34 cellular contexts compared by ENCODE assay signal in the genomic region with DNA sequence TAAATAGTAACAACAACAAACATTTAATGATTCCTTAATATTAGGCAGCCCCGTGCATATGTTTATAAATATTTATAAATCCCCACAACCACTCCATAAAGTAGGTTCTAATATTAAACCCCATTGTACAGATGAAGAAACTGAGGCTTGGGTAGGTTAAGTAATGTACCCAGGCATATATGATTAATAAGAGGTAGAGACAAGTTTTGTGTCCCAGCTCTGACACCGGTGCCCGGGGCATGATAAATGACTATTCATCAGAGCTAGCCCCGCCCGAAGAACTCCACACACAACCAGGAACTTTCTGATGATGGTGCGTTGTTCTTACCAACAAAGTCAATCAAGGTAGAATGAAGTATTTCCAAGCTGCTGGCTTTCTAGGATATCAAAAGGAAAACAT. TPM values are rescaled to one million over a fixed set of nuclear protein-coding genes. Genes with fewer than 3 reads are reported as not detected.
DNase-seq lines count a peak whose midpoint lies in the region; ATAC-seq, FAIRE-seq and TF ChIP-seq lines count a peak whose summit lies in the region.
"Had no signal": no experiment of that assay in that cellular context is flagged by ENCODE, and none has a peak within 500 bp of the region (broad histone marks: within the 10 kb centered on the region; RNA-seq: fewer than 3 reads in every experiment).

No MANE protein-coding gene starts in this region.

- H3K27ac Mint-ChIP-seq in type B pancreatic cell (peak overlapping the region; percentile 67), osteocyte (ENCODE audit: unreplicated experiment) (no peak overlapping the region)
- H3K27ac Mint-ChIP-seq: activated CD4-positive, alpha-beta memory T cell treated with anti-CD3 and anti-CD28 coated beads for 36 hours; CD4-positive, alpha-beta T cell; mesothelial cell of epicardium; natural killer cell treated with Interleukin-12 subunit alpha and Interleukin-12 subunit beta and Interleukin-15 and Interleukin-18, amount 100 ng/mL, for 72 hours had no signal

- H4K91ac ChIP-seq in IMR-90 (ENCODE audit: insufficient read depth, low read depth, low read length) = peak overlapping the region; percentile 89

- CTCF ChIA-PET in IMR-90 (lab: Yijun Ruan, JAX) (no interaction called here), mammary epithelial cell (lab: Charles Lee; ENCODE audit: low non-redundant PET) (no interaction called here)

- no peak for FAIRE-seq in keratinocyte (lab: Jason Lieb, UNC)

- peak overlapping the region; percentile 97; the same call in 1 of the 2 replicates for H3K4ac ChIP-seq in IMR-90 (ENCODE audit: low read depth, low read length)

- intact Hi-C loops in IMR-90 (cut with micrococcal nuclease) (no loop called here), mammary epithelial cell (cut with micrococcal nuclease) (loop anchor here (10.0 kb wide), 2 partner anchors 368 to 548 kb away; no protein-coding TSS in a partner anchor)

- H2AK9ac ChIP-seq in IMR-90 (replicated peaks; ENCODE audit: low read depth, low read length, poor library complexity) = no peak overlapping the region

- peaks cover 20% of the 10 kb centered on the region for H3K4me1 Mint-ChIP-seq in type B pancreatic cell (ENCODE audit: unreplicated experiment)
- peaks cover 35% of the 10 kb centered on the region for H3K4me1 Mint-ChIP-seq in osteocyte (ENCODE audit: unreplicated experiment)

- no peaks in the 10 kb centered on the region for H3K27me3 Mint-ChIP-seq in type B pancreatic cell
- no peaks in the 10 kb centered on the region for H3K27me3 Mint-ChIP-seq in osteocyte (ENCODE audit: unreplicated experiment)
- H3K27me3 Mint-ChIP-seq: CD4-positive, alpha-beta T cell had no signal

- H3K23ac ChIP-seq in IMR-90 (ENCODE audit: low read depth, low read length) = no peak overlapping the region

- H3K79me2 ChIP-seq in mammary epithelial cell (ENCODE audit: insufficient read depth, low read length) (peaks cover 85% of the 10 kb centered on the region), keratinocyte (ENCODE audit: control insufficient read depth, insufficient read depth, low read length) (peaks cover 76% of the 10 kb centered on the region)

- H3K4me3 Mint-ChIP-seq in type B pancreatic cell (no peak overlapping the region), osteocyte (ENCODE audit: unreplicated experiment) (no peak overlapping the region)
- H3K4me3 Mint-ChIP-seq: activated CD4-positive, alpha-beta memory T cell treated with anti-CD3 and anti-CD28 coated beads for 36 hours; activated T-helper 1 cell treated with anti-CD3 and anti-CD28 coated beads, Interleukin-12 subunit alpha, Interleukin-12 subunit beta, Interleukin-2, Interleukin-4 antibody, amounts not matched to agents 30 ng/mL and 10 ng/mL and 1 ng/mL, durations not matched to agents 14 hours and 24 hours and 36 hours; CD4-positive, alpha-beta T cell; mesothelial cell of epicardium; natural killer cell treated with Interleukin-12 subunit alpha and Interleukin-12 subunit beta and Interleukin-15 and Interleukin-18, amount 100 ng/mL, for 72 hours had no signal

- no peaks in the 10 kb centered on the region for H4K20me1 ChIP-seq in IMR-90 (ENCODE audit: insufficient read depth, low read length)
- H4K20me1 ChIP-seq in mammary epithelial cell (ENCODE audit: insufficient read depth, low read length) = no peaks in the 10 kb centered on the region
- peaks cover 33% of the 10 kb centered on the region for H4K20me1 ChIP-seq in keratinocyte (ENCODE audit: control insufficient read depth, extremely low read depth, insufficient read depth, low read length)

- H2AFZ ChIP-seq in IMR-90 (replicated peaks; ENCODE audit: low read length, poor library complexity) (no peak overlapping the region), mammary epithelial cell (ENCODE audit: low read depth, low read length) (no peak overlapping the region), keratinocyte (ENCODE audit: control insufficient read depth, low read length) (no peak overlapping the region)

- no peaks in the 10 kb centered on the region for H3K36me3 ChIP-seq in IMR-90 (ENCODE audit: control insufficient read depth, insufficient read depth, low read length)
- H3K36me3 ChIP-seq in mammary epithelial cell (ENCODE audit: insufficient read depth, low read length) = peaks cover 5% of the 10 kb centered on the region
- H3K36me3 ChIP-seq in keratinocyte (ENCODE audit: control insufficient read depth in 2 of 2, extremely low read depth in 1 of 2, insufficient read depth in 2 of 2, low read length in 2 of 2) = peaks cover 2 to 38% of the 10 kb centered on the region in 2 experiments
- H3K36me3 ChIP-seq: adrenal gland, tibial nerve had no signal

- TF ChIP-seq POLR2A in IMR-90 (IDR thresholded peaks at IDR 0.05; ENCODE audit: low read depth, low read length) = no peak

- DNase-seq in IMR-90 (no peak), mammary epithelial cell (peak; percentile 68), keratinocyte (ENCODE audit: low read depth, low spot score) (no peak), type B pancreatic cell (ENCODE audit: extremely low spot score, unreplicated experiment) (no peak), GF-D8 (lab: John Stamatoyannopoulos, UW) (no peak), NCI-H69 (lab: John Stamatoyannopoulos, UW) (no peak), osteocyte (ENCODE audit: extremely low spot score, unreplicated experiment) (no peak)
- DNase-seq: activated CD4-positive, alpha-beta memory T cell treated with anti-CD3 and anti-CD28 coated beads for 36 hours; activated CD4-positive, alpha-beta T cell treated with anti-CD3 and anti-CD28 coated beads for 1 hour; activated CD8-positive, alpha-beta memory T cell treated with anti-CD3 and anti-CD28 coated beads, Interleukin-2, amount 50 U/mL, for 4 hours; activated naive CD4-positive, alpha-beta T cell treated with Interleukin-2 at 50 U/mL for 16 hours; adrenal gland; AML-193; body of pancreas; CD4-positive, alpha-beta T cell; cerebellar nuclear complex; glutamatergic neuron; GOT3; islet precursor cell; left ventricle myocardium superior; NCI-H1105; NCI-H187; NCI-H446 treated with DMSO at 0.1 percent for 48 hours; occipital lobe; psoas muscle; stimulated activated CD4-positive, alpha-beta T cell treated with anti-CD3 and anti-CD28 coated beads, Interleukin-4, amount 100 ng/mL, for 4 hours; T-helper 2 cell had no signal

- H3K9ac ChIP-seq in IMR-90 (ENCODE audit: low read depth, low read length) = no peak overlapping the region
- H3K9ac ChIP-seq in mammary epithelial cell (ENCODE audit: insufficient read depth, low read length) = no peak overlapping the region
- no peak overlapping the region for H3K9ac ChIP-seq in keratinocyte (ENCODE audit: control insufficient read depth, extremely low read depth, insufficient read depth, low read length)

- H3K36me3 Mint-ChIP-seq in type B pancreatic cell (peaks cover 4% of the 10 kb centered on the region), osteocyte (ENCODE audit: unreplicated experiment) (no peaks in the 10 kb centered on the region)
- H3K36me3 Mint-ChIP-seq: activated CD4-positive, alpha-beta memory T cell treated with anti-CD3 and anti-CD28 coated beads for 36 hours; mesothelial cell of epicardium; natural killer cell treated with Interleukin-12 subunit alpha and Interleukin-12 subunit beta and Interleukin-15 and Interleukin-18, amount 100 ng/mL, for 72 hours had no signal

- peak overlapping the region; percentile 67 to 68; a peak in 2 of 4 replicates for H4K8ac ChIP-seq in IMR-90 (ENCODE audit: low read depth in 2 of 2, low read length in 2 of 2)

- dilution Hi-C loops in IMR-90 (cut with HindIII; ENCODE audit: low sequenced_read_pairs, unreplicated experiment) = no loop called here
- dilution Hi-C loops in mammary epithelial cell (cut with HindIII; ENCODE audit: low sequenced_read_pairs) = no loop called here
- dilution Hi-C loops in keratinocyte (cut with MboI; ENCODE audit: extremely low pct_ligation_motif_present, low sequenced_read_pairs) = no loop called here

- H2BK20ac ChIP-seq in IMR-90 (ENCODE audit: low read depth, low read length) = peak overlapping the region; percentile 94

- in situ Hi-C loops in IMR-90 (cut with MboI; ENCODE audit: low sequenced_read_pairs) = no loop called here
- in situ Hi-C loops in mammary epithelial cell (cut with MboI; ENCODE audit: low sequenced_read_pairs in 2 of 2) = no loop called here

- no peaks in the 10 kb centered on the region for H3K9me3 Mint-ChIP-seq in type B pancreatic cell
- H3K9me3 Mint-ChIP-seq in osteocyte (ENCODE audit: unreplicated experiment) = no peaks in the 10 kb centered on the region
- H3K9me3 Mint-ChIP-seq: activated CD4-positive, alpha-beta memory T cell treated with anti-CD3 and anti-CD28 coated beads for 36 hours; activated T-helper 1 cell treated with anti-CD3 and anti-CD28 coated beads, Interleukin-12 subunit alpha, Interleukin-12 subunit beta, Interleukin-2, Interleukin-4 antibody, amounts not matched to agents 30 ng/mL and 10 ng/mL and 1 ng/mL, durations not matched to agents 14 hours and 24 hours and 36 hours; CD4-positive, alpha-beta T cell; mesothelial cell of epicardium; natural killer cell treated with Interleukin-12 subunit alpha and Interleukin-12 subunit beta and Interleukin-15 and Interleukin-18, amount 100 ng/mL, for 72 hours had no signal

- H3K9me3 ChIP-seq in IMR-90 (ENCODE audit: control insufficient read depth, insufficient read depth, low read length) (no peaks in the 10 kb centered on the region), mammary epithelial cell (replicated peaks; ENCODE audit: insufficient read depth, low read length) (no peaks in the 10 kb centered on the region), keratinocyte (ENCODE audit: control insufficient read depth, low read depth, low read length) (no peaks in the 10 kb centered on the region)
- H3K9me3 ChIP-seq: adrenal gland, body of pancreas, psoas muscle, tibial nerve had no signal

- H3K27ac ChIP-seq in IMR-90 (ENCODE audit: insufficient read depth, low read length) (no peak overlapping the region), mammary epithelial cell (ENCODE audit: insufficient read depth, low read depth, low read length) (peak overlapping the region; percentile 97), keratinocyte (ENCODE audit: control insufficient read depth, insufficient read depth, low read length) (peak overlapping the region; percentile 99)
- H3K27ac ChIP-seq: adrenal gland, tibial nerve had no signal

- peak overlapping the region; percentile 44; the same call in 1 of the 2 replicates for H4K5ac ChIP-seq in IMR-90 (ENCODE audit: low read depth, low read length)

- peaks cover 12 to 29% of the 10 kb centered on the region in 2 experiments for H3K79me1 ChIP-seq in IMR-90 (ENCODE audit: low read depth in 1 of 2, low read length in 2 of 2)

- TF ChIP-seq CTCF in IMR-90 (conservative IDR thresholded peaks at IDR 0.05; ENCODE audit: low read depth, low read length) = no peak
- TF ChIP-seq CTCF in mammary epithelial cell (conservative IDR thresholded peaks at IDR 0.05 in 1 of 2, IDR thresholded peaks at IDR 0.05 in 1 of 2; ENCODE audit: extremely low read depth in 1 of 2, insufficient read depth in 1 of 2, low read depth in 1 of 2, low read length in 2 of 2) = no peak
- no peak for TF ChIP-seq CTCF in keratinocyte (optimal IDR thresholded peaks at IDR 0.05 in 1 of 3, IDR thresholded peaks at IDR 0.05 in 1 of 3, conservative IDR thresholded peaks at IDR 0.05 in 1 of 3; ENCODE audit: extremely low read depth in 1 of 3, insufficient read depth in 2 of 3, low read length in 3 of 3)
- no peak for TF ChIP-seq CTCF in type B pancreatic cell (conservative IDR thresholded peaks at IDR 0.05)
- no peak for TF ChIP-seq CTCF in osteocyte (IDR thresholded peaks at IDR 0.05)

- peak overlapping the region; percentile 99; the same call in 1 of the 3 replicates for H2BK15ac ChIP-seq in IMR-90 (ENCODE audit: low read depth, low read length)

- peak overlapping the region; percentile 92 for H3K14ac ChIP-seq in IMR-90 (replicated peaks; ENCODE audit: low read depth, low read length)

- no TSS peak for BruUV-seq in IMR-90 (replicated peaks; lab: Mats Ljungman, UMichigan)
- no TSS peak for BruUV-seq in mammary epithelial cell (replicated peaks; lab: Mats Ljungman, UMichigan)

- H3K4me3 ChIP-seq in IMR-90 (ENCODE audit: insufficient read depth, low read depth, low read length) (no peak overlapping the region), mammary epithelial cell (replicated peaks in 1 of 3; ENCODE audit: insufficient read depth in 1 of 3, low read depth in 2 of 3, low read length in 3 of 3) (no peak overlapping the region), keratinocyte (ENCODE audit: control insufficient read depth in 2 of 3, extremely low read depth in 1 of 3, insufficient read depth in 2 of 3, low read depth in 1 of 3, low read length in 3 of 3) (no peak overlapping the region)
- H3K4me3 ChIP-seq: adrenal gland, body of pancreas, psoas muscle, tibial nerve had no signal

- H3K4me1 ChIP-seq in IMR-90 (ENCODE audit: control insufficient read depth, insufficient read depth, low read length) (peaks cover 35% of the 10 kb centered on the region), mammary epithelial cell (ENCODE audit: insufficient read depth, low read length) (peaks cover 79% of the 10 kb centered on the region), keratinocyte (ENCODE audit: control insufficient read depth, extremely low read depth, insufficient read depth, low read length) (peaks cover 83% of the 10 kb centered on the region)
- H3K4me1 ChIP-seq: adrenal gland, tibial nerve had no signal

- no peak for TF ChIP-seq RAD21 in IMR-90 (IDR thresholded peaks at IDR 0.05; ENCODE audit: low read length)

- peak overlapping the region; percentile 25 for H2BK5ac ChIP-seq in IMR-90 (ENCODE audit: low read depth, low read length, poor library complexity, severe bottlenecking)

- H3K4me2 ChIP-seq in IMR-90 (ENCODE audit: low read depth, low read length) (no peak overlapping the region), mammary epithelial cell (ENCODE audit: insufficient read depth, low read depth, low read length) (peak overlapping the region; percentile 44), keratinocyte (ENCODE audit: control insufficient read depth, extremely low read depth, insufficient read depth, low read depth, low read length) (peak overlapping the region; percentile 55)

- no CpG with 5 or more reads among the region's 6 CpGs for WGBS in IMR-90 (ENCODE audit: extremely low coverage in 2 of 2, insufficient read length in 1 of 2), 2 experiments
- 68% methylated on average over 6 of the region's 6 CpGs for WGBS in mammary epithelial cell (ENCODE audit: low coverage, missing lambda C conversion rate)

- ATAC-seq in IMR-90 (ENCODE audit: low read depth) (no peak), GM21717 (IDR thresholded peaks at IDR 0.05; ENCODE audit: unreplicated experiment) (no peak)
- ATAC-seq: body of pancreas; left ventricle myocardium superior; natural killer cell treated with Interleukin-12 subunit alpha and Interleukin-12 subunit beta and Interleukin-15 and Interleukin-18, amount 100 ng/mL, for 72 hours; psoas muscle; sciatic nerve; SK-N-SH treated with all-trans-retinoic acid at 6 μM for 48 hours had no signal

- peak overlapping the region; percentile 95; the same call in 1 of the 2 replicates for H2BK120ac ChIP-seq in IMR-90 (ENCODE audit: low read depth, low read length)

- H3K9me1 ChIP-seq in IMR-90 (ENCODE audit: insufficient read depth, low read length) (peaks cover 17% of the 10 kb centered on the region), keratinocyte (ENCODE audit: control insufficient read depth, extremely low read depth, insufficient read depth, low read length) (peaks cover 16% of the 10 kb centered on the region)

- H3K18ac ChIP-seq in IMR-90 (ENCODE audit: low read depth, low read length) = peak overlapping the region; percentile 96; the same call in 1 of the 2 replicates

- peak overlapping the region; percentile 49; the same call in 1 of the 2 replicates for H2AK5ac ChIP-seq in IMR-90 (ENCODE audit: low read depth, low read length)

- no peak overlapping the region for H3K56ac ChIP-seq in IMR-90 (ENCODE audit: extremely low read depth, insufficient read depth, low read length)

- H3K27me3 ChIP-seq in IMR-90 (ENCODE audit: control insufficient read depth, insufficient read depth, low read length) (no peaks in the 10 kb centered on the region), mammary epithelial cell (ENCODE audit: insufficient read depth, low read length) (no peaks in the 10 kb centered on the region), keratinocyte (ENCODE audit: control insufficient read depth, extremely low read depth, insufficient read depth, low read length) (no peaks in the 10 kb centered on the region)
- H3K27me3 ChIP-seq: adrenal gland, body of pancreas, tibial nerve had no signal

- POLR2A ChIA-PET in IMR-90 (lab: Charles Lee; ENCODE audit: unreplicated experiment) = no interaction called here

RNA-seq across cellular contexts. Expression of a gene that starts 19.4 kb away (rescaled TPM):
- total RNA-seq in IMR-90 (2012; rRNA removed) (2.5 TPM in 2 replicates), mammary epithelial cell (100 to 1,000 TPM; 126 to 271 TPM), type B pancreatic cell (ENCODE audit: low replicate concordance) (26.3 and 82.5 TPM in 2 replicates), osteocyte (2.3 and 2.7 TPM in 2 replicates)
- polyA plus RNA-seq in IMR-90 (2012; rRNA removed) (3.1 and 3.8 TPM in 2 replicates), mammary epithelial cell (138 TPM), keratinocyte (71.0 to 171 TPM (median 85.8 TPM) in 3 replicates)
- polyA plus RNA-seq in IMR-90 (2012; cell fraction: cytosol; rRNA removed) = 1.6 and 3.5 TPM in 2 replicates
- 1.5 and 3.9 TPM in 2 replicates for polyA plus RNA-seq in IMR-90 (2012; cell fraction: nucleus; rRNA removed; ENCODE audit: low replicate concordance)
- polyA minus RNA-seq in mammary epithelial cell (432 TPM), keratinocyte (124 to 419 TPM (median 165 TPM) in 3 replicates)
- 25.6 TPM for polyA plus RNA-seq in keratinocyte (2011; ENCODE audit: low read depth)
- 94.9 and 114 TPM in 2 replicates for polyA plus RNA-seq in keratinocyte (2011; cell fraction: cytosol; rRNA removed)
- 289 and 310 TPM in 2 replicates for polyA plus RNA-seq in keratinocyte (2011; cell fraction: nucleus; rRNA removed)
- polyA plus RNA-seq in keratinocyte (2012; ENCODE audit: low replicate concordance) = 62.4 and 123 TPM in 2 replicates
- polyA minus RNA-seq in keratinocyte (2011; cell fraction: cytosol; rRNA and poly(A)+ RNA removed) = 129 TPM
- 264 and 415 TPM in 2 replicates for polyA minus RNA-seq in keratinocyte (2011; cell fraction: nucleus; rRNA and poly(A)+ RNA removed)
